34 cellular contexts compared by ENCODE assay signal in genomic region chr14:89091781-89092180, GRCh38.
"Had no signal": no experiment of that assay in that cellular context is flagged by ENCODE, and none has a peak within 500 bp of the region (broad histone marks: within the 10 kb centered on the region; RNA-seq: fewer than 3 reads in every experiment).

No MANE protein-coding gene starts in this region.

- H3K4me3 ChIP-seq: MG63 had no signal

- H3K27me3 ChIP-seq: MG63 had no signal

- H3K9me3 ChIP-seq: MG63 had no signal

- DNase-seq: Karpas-422, Kasumi-1, MG63, MM.1S, MV-4-11, NCI-H1048, NCI-H1092, NCI-H1092 treated with DMSO at 0.1 percent for 48 hours, NCI-H1105, NCI-H1105 treated with DMSO at 0.1 percent for 48 hours, NCI-H1417, NCI-H1417 treated with DMSO at 0.1 percent for 48 hours, NCI-H1436, NCI-H1436 treated with DMSO at 0.1 percent for 48 hours, NCI-H146, NCI-H1694, NCI-H1694 treated with DMSO at 0.1 percent for 48 hours, NCI-H187, NCI-H187 treated with DMSO at 0.1 percent for 48 hours, NCI-H1930, NCI-H2029, NCI-H2029 treated with DMSO at 0.1 percent for 48 hours, NCI-H2081, NCI-H2081 treated with DMSO at 0.1 percent for 48 hours, NCI-H2107, NCI-H2171, NCI-H2171 treated with DMSO at 0.1 percent for 48 hours, NCI-H2227 treated with DMSO at 0.1 percent for 48 hours, NCI-H226, NCI-H345, NCI-H446, NCI-H446 treated with DMSO at 0.1 percent for 48 hours, NCI-H510A, NCI-H510A treated with DMSO at 0.1 percent for 48 hours had no signal

- H3K36me3 ChIP-seq: MG63 had no signal
